ENCODE assay signal across 9 cellular contexts in genomic region chr16:25135239-25135878, GRCh38. TPM values are rescaled to one million over a fixed set of nuclear protein-coding genes. Genes with fewer than 3 reads are reported as not detected.
DNase-seq lines count a peak whose midpoint lies in the region; ATAC-seq, FAIRE-seq and TF ChIP-seq lines count a peak whose summit lies in the region.
"Had no signal": no experiment of that assay in that cellular context is flagged by ENCODE, and none has a peak within 500 bp of the region (broad histone marks: within the 10 kb centered on the region; RNA-seq: fewer than 3 reads in every experiment).

No MANE protein-coding gene starts in this region.

- no peak overlapping the region for H3K4me2 ChIP-seq in astrocyte (ENCODE audit: low read length)

- intact Hi-C loops in mucosa of descending colon (cut with DNase I, micrococcal nuclease): no loop called here

- H3K4me1 Mint-ChIP-seq in astrocyte (ENCODE audit: low read depth, unreplicated experiment): peaks cover 3% of the 10 kb centered on the region

- DNase-seq in Daoy (ENCODE audit: low read depth) (peak; percentile 25), NCI-H2081 (lab: John Stamatoyannopoulos, UW) (peak; percentile 69 to 90), astrocyte (ENCODE audit: low read depth) (peak; percentile 60), mucosa of descending colon (peak in 1 of 3 donors; percentile 51), iPS-NIHi7 (ENCODE audit: extremely low spot score) (no peak), GM10266 (ENCODE audit: extremely low spot score) (no peak), KG1 (lab: John Stamatoyannopoulos, UW) (no peak)
- DNase-seq: central memory CD4-positive, alpha-beta T cell had no signal

- H3K4me3 ChIP-seq in astrocyte (ENCODE audit: insufficient read depth, low read depth, low read length): no peak overlapping the region
- H3K4me3 ChIP-seq in mucosa of descending colon: no peak overlapping the region

- no peak overlapping the region for H3K27ac ChIP-seq in astrocyte (ENCODE audit: low read depth, low read length)

- H3K9ac ChIP-seq in astrocyte (ENCODE audit: low read length): no peak overlapping the region

- H4K20me1 ChIP-seq in astrocyte (ENCODE audit: insufficient read depth, low read length): peaks cover 15% of the 10 kb centered on the region

- peak; percentile 96 for ATAC-seq in mucosa of descending colon
- no peak for ATAC-seq in HG02798 (IDR thresholded peaks at IDR 0.05; ENCODE audit: poor library complexity, unreplicated experiment)

- H3K36me3 Mint-ChIP-seq in astrocyte (ENCODE audit: low read depth, unreplicated experiment): peaks cover 19% of the 10 kb centered on the region

- FAIRE-seq in astrocyte (lab: Jason Lieb, UNC): no peak

- H3K27ac Mint-ChIP-seq in astrocyte (ENCODE audit: unreplicated experiment): no peak overlapping the region

- no peaks in the 10 kb centered on the region for H3K27me3 Mint-ChIP-seq in astrocyte (ENCODE audit: low read depth, unreplicated experiment)

- no peak overlapping the region for H2AFZ ChIP-seq in astrocyte (ENCODE audit: low read depth, low read length)

- no peaks in the 10 kb centered on the region for H3K27me3 ChIP-seq in astrocyte (ENCODE audit: insufficient read depth, low read length)

- no peaks in the 10 kb centered on the region for H3K79me2 ChIP-seq in astrocyte (ENCODE audit: insufficient read depth, low read length)

- H3K4me1 ChIP-seq in astrocyte (ENCODE audit: insufficient read depth, low read length) (no peaks in the 10 kb centered on the region), mucosa of descending colon (ENCODE audit: low read depth) (peaks cover 4% of the 10 kb centered on the region)

- H3K9me3 Mint-ChIP-seq in astrocyte (ENCODE audit: unreplicated experiment): no peaks in the 10 kb centered on the region

- H3K4me3 Mint-ChIP-seq in astrocyte (ENCODE audit: unreplicated experiment): no peak overlapping the region

- H3K36me3 ChIP-seq in astrocyte (ENCODE audit: insufficient read depth, low read length) (peaks cover 7% of the 10 kb centered on the region), mucosa of descending colon (ENCODE audit: low read depth) (no peaks in the 10 kb centered on the region)

- H3K9me3 ChIP-seq in astrocyte (ENCODE audit: insufficient read depth, low read depth, low read length) (no peaks in the 10 kb centered on the region), mucosa of descending colon (no peaks in the 10 kb centered on the region)

- TF ChIP-seq CTCF in astrocyte (IDR thresholded peaks at IDR 0.05; ENCODE audit: insufficient read depth, low read depth, low read length): peak; percentile 57
- TF ChIP-seq CTCF in mucosa of descending colon (IDR thresholded peaks at IDR 0.05): no peak
- no peak for TF ChIP-seq CTCF in GM10266 (IDR thresholded peaks at IDR 0.05; ENCODE audit: control insufficient read depth, insufficient read depth, low read depth, missing control alignments)

RNA-seq across cellular contexts. Expression of gene LCMT1, which starts 23.8 kb away (rescaled TPM):
- 39.3 and 49.2 TPM in 2 replicates for total RNA-seq in Daoy (2014; rRNA removed; shearing (Covaris generic))
- total RNA-seq in astrocyte (46.9 and 52.1 TPM in 2 replicates), mucosa of descending colon (10 to 100 TPM; 41.7 to 55.7 (median 55.7) TPM)

Comparison
In these comparisons a context has a peak if more than half of its experiments do, and no peak if none do; other contexts are left out.
1. DNase-seq: peak in Daoy (single experiment), NCI-H2081 (2 of 2) and astrocyte (single experiment); none in iPS-NIHi7 (single experiment), GM10266 (single experiment) and KG1 (single experiment).